8 cellular contexts compared by ENCODE assay signal in genomic region chr2:127226520-127227263, GRCh38. TPM values are rescaled to one million over a fixed set of nuclear protein-coding genes. Genes with fewer than 3 reads are reported as not detected.
DNase-seq lines count a peak whose midpoint lies in the region; ATAC-seq and TF ChIP-seq lines count a peak whose summit lies in the region.

No MANE protein-coding gene starts in this region.

- ATAC-seq in GM21447 (IDR thresholded peaks at IDR 0.05; ENCODE audit: unreplicated experiment), result peak; percentile 74
- ATAC-seq in right lobe of liver, result peak; percentile 80 to 84 (median 82)

- no peak for TF ChIP-seq POLR2A in right lobe of liver (IDR thresholded peaks at IDR 0.05)

- H3K9me3 ChIP-seq in right lobe of liver, result no peaks in the 10 kb centered on the region

- H3K4me3 ChIP-seq in right lobe of liver, result no peak overlapping the region

- peaks cover 0 to 20% (median 6%) of the 10 kb centered on the region in 4 donors for H3K4me1 ChIP-seq in right lobe of liver

- DNase-seq in DMS153 (lab: John Stamatoyannopoulos, UW) (peak; percentile 77), HuH-7 (ENCODE audit: low spot score) (peak; percentile 50), right lobe of liver (peak; percentile 83 to 84 (median 83)), hypothalamus (lab: John Stamatoyannopoulos, UW) (no peak), NCI-H526 (lab: John Stamatoyannopoulos, UW) (no peak), posterior vena cava (ENCODE audit: low spot score) (no peak)
- peak; percentile 54 to 63 for DNase-seq in activated T-cell treated with anti-CD3 and anti-CD28 coated beads, Interleukin-2, amount 50 U/mL, for 48 hours

- no peak overlapping the region for H3K27ac ChIP-seq in right lobe of liver

- H3K36me3 ChIP-seq in right lobe of liver, result no peaks in the 10 kb centered on the region

- TF ChIP-seq CTCF in right lobe of liver (IDR thresholded peaks at IDR 0.05), result no peak

- H3K27me3 ChIP-seq in right lobe of liver, result no peaks in the 10 kb centered on the region

- intact Hi-C loops in right lobe of liver (cut with DNase I), result no loop called here
- intact Hi-C loops in posterior vena cava (cut with DNase I), result no loop called here

- WGBS in right lobe of liver (ENCODE audit: insufficient coverage, low coverage, low lambda C conversion rate, missing lambda C conversion rate), result 17% methylated on average over 7 of the region's 10 CpGs

RNA-seq across cellular contexts. Expression of gene CYP27C1, which starts 6.6 kb away (rescaled TPM):
- total RNA-seq in right lobe of liver, result under 1 TPM in 1 of 6 experiments, not detected in 5; 0.05 TPM
- under 1 TPM; 0.29 to 0.88 TPM for total RNA-seq in posterior vena cava

Comparison
In these comparisons a context has a peak if more than half of its experiments do, and no peak if none do; other contexts are left out.
1. DNase-seq: peak in DMS153 (single experiment), HuH-7 (single experiment), activated T-cell treated with anti-CD3 and anti-CD28 coated beads, Interleukin-2, amount 50 U/mL, for 48 hours (2 of 2) and right lobe of liver (3 of 3); none in hypothalamus (0 of 51), NCI-H526 (0 of 2) and posterior vena cava (single experiment).